ENCODE assay signal across 1 cellular context in the genomic region with DNA sequence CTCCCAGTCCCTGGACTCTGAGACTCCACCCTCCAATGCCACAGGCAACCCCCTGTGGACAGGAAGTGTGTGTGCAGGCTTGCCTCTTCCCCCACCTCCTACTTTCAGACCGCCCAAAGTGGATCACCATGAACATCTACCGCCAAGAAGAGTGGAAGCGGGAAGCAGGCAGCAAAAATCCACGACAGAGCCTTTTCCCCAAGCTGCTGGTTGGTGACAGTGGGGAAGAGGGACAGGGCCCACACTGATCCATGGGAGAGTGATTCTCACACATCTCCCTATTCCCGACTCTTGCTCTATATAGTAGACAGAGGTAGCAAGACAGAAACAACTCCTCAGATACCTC.
TF ChIP-seq lines count a peak whose summit lies in the region.

No MANE protein-coding gene starts in this region.

TF ChIP-seq in HepG2, 621 proteins besides CTCF, POLR2A, EP300 and RAD21:
- TF ChIP-seq SNAPC4 (CRISPR knock-in tag; IDR thresholded peaks at IDR 0.05) (no peak), ZMYM4 (CRISPR knock-in tag; IDR thresholded peaks at IDR 0.05) (no peak), TBP (CRISPR knock-in tag; IDR thresholded peaks at IDR 0.05) (no peak), AFF4 (CRISPR knock-in tag; IDR thresholded peaks at IDR 0.05) (no peak)
